ENCODE assay signal across 1 cellular context in the genomic region with DNA sequence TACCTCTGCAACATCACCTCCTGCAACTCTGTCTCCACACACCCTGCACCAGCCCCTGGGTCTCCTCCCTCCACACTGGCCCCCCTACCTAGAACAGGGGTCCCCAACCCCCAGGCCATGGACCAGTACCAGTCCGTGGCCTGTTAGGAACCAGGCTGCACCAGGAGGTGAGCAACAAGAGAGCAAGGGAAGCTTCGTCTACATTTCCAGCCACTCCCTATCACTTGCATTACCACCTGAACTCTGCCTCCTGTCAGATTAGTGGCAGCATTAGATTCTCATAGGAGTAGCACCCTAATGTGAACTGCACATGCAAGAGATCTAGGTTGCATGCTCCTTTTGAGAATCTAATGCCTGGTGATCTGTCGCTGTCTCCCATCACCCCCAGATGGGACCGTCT.
TF ChIP-seq lines count a peak whose summit lies in the region.

No MANE protein-coding gene starts in this region.

TF ChIP-seq in HEK293, 187 proteins besides CTCF, POLR2A, EP300 and RAD21:
- TF ChIP-seq ZNF610 (tag by site-specific recombination; IDR thresholded peaks at IDR 0.05; ENCODE audit: borderline replicate concordance), result peak; percentile 97
- no peak for TF ChIP-seq ZNF18 (tag by site-specific recombination; IDR thresholded peaks at IDR 0.05)
